In genomic region chr7:13092708-13093005, GRCh38 we compare ENCODE assay signal across 27 cellular contexts.
"Had no signal": no experiment of that assay in that cellular context is flagged by ENCODE, and none has a peak within 500 bp of the region (broad histone marks: within the 10 kb centered on the region; RNA-seq: fewer than 3 reads in every experiment).

No MANE protein-coding gene starts in this region.

- H3K36me3 ChIP-seq: brain microvascular endothelial cell, WERI-Rb-1 had no signal

- DNase-seq: activated B cell treated with CpG ODN at 0.5 μM for 24 hours; activated CD4-positive, alpha-beta T cell treated with anti-CD3 and anti-CD28 coated beads for 48 hours; activated CD4-positive, alpha-beta T cell treated with anti-CD3 and anti-CD28 coated beads, Interleukin-2, amount 50 U/mL, for 1 hour; activated CD4-positive, alpha-beta T cell treated with anti-CD3 and anti-CD28 coated beads, Interleukin-2, amount 50 U/mL, for 48 hours; activated CD8-positive, alpha-beta memory T cell treated with anti-CD3 and anti-CD28 coated beads for 24 hours; activated CD8-positive, alpha-beta T cell treated with anti-CD3 and anti-CD28 coated beads for 36 hours; activated effector memory CD4-positive, alpha-beta T cell treated with Interleukin-2 at 50 U/mL for 16 hours; activated gamma-delta T cell treated with Interleukin-2 at 50 U/mL for 16 hours; activated naive CD4-positive, alpha-beta T cell treated with anti-CD3 and anti-CD28 coated beads, Interleukin-2, amount 50 U/mL, for 16 hours; activated naive CD4-positive, alpha-beta T cell treated with Interleukin-2 at 50 U/mL for 16 hours; activated T-cell treated with anti-CD3 and anti-CD28 coated beads, Interleukin-2, amount 50 U/mL, for 4 hours; amniotic stem cell; anterior cingulate cortex; dorsolateral prefrontal cortex; effector memory CD8-positive, alpha-beta T cell; foreskin fibroblast; head of caudate nucleus; T-helper 2 cell; WERI-Rb-1 had no signal

- H3K4me3 ChIP-seq: coronary artery, dorsolateral prefrontal cortex had no signal

- FAIRE-seq: astrocyte, bronchial epithelial cell, frontal cortex had no signal

- ATAC-seq: activated CD4-positive, CD25-positive, alpha-beta regulatory T cell treated with anti-CD3 and anti-CD28 coated beads, Interleukin-2, amount 50 U/mL, for 24 hours; activated CD8-positive, alpha-beta T cell treated with anti-CD3 and anti-CD28 coated beads for 36 hours; activated T-cell treated with anti-CD3 and anti-CD28 coated beads, Interleukin-2, amount 50 U/mL, for 4 hours; activated T-helper 17 cell treated with anti-CD3 and anti-CD28 coated beads, Interleukin-2, amount 50 U/mL, for 72 hours; effector memory CD8-positive, alpha-beta T cell; esophagus mucosa had no signal

- H3K27ac ChIP-seq: brain microvascular endothelial cell, coronary artery, dorsolateral prefrontal cortex, WERI-Rb-1 had no signal

- H3K27me3 ChIP-seq: brain microvascular endothelial cell, dorsolateral prefrontal cortex had no signal
